Comparison of ENCODE assay signal across 1 cellular context in genomic region chr4:74654230-74654681, GRCh38.
TF ChIP-seq lines count a peak whose summit lies in the region.

No MANE protein-coding gene starts in this region.

TF ChIP-seq in HepG2, 621 proteins besides CTCF, POLR2A, EP300 and RAD21 (continued from another document):
- TF ChIP-seq MLX (CRISPR knock-in tag; IDR thresholded peaks at IDR 0.05) (peak; percentile 95), KAT7 (CRISPR knock-in tag; IDR thresholded peaks at IDR 0.05; ENCODE audit: borderline replicate concordance) (peak; percentile 54; the same call in 1 of the 2 replicates), ZNF614 (CRISPR knock-in tag; IDR thresholded peaks at IDR 0.05; ENCODE audit: borderline replicate concordance) (peak; percentile 92; the same call in 1 of the 2 replicates), TP53 (CRISPR knock-in tag; conservative IDR thresholded peaks at IDR 0.05) (0 out of 2 replicates have a peak, but pooled peaks have one; percentile 27), FOXJ3 (CRISPR knock-in tag; IDR thresholded peaks at IDR 0.05; ENCODE audit: borderline replicate concordance) (peak; percentile 88; the same call in 1 of the 2 replicates), ZNF441 (CRISPR knock-in tag; IDR thresholded peaks at IDR 0.05; ENCODE audit: borderline replicate concordance) (no peak), YY1 (IDR thresholded peaks at IDR 0.05; ENCODE audit: insufficient read depth, insufficient replicate concordance, low read depth, low read length) (no peak), ZNF691 (CRISPR knock-in tag; IDR thresholded peaks at IDR 0.05; ENCODE audit: borderline replicate concordance, low read depth) (peak; percentile 54; the same call in 1 of the 2 replicates)
